ENCODE assay signal across 17 cellular contexts in genomic region chr17:19366637-19366972, GRCh38. TPM values are rescaled to one million over a fixed set of nuclear protein-coding genes. Genes with fewer than 3 reads are reported as not detected.
A peak's percentile ranks its signal among the peaks of the same experiment; 100 is the strongest.
DNase-seq lines count a peak whose midpoint lies in the region; ATAC-seq, FAIRE-seq and TF ChIP-seq lines count a peak whose summit lies in the region.
"Had no signal": no experiment of that assay in that cellular context is flagged by ENCODE, and none has a peak within 500 bp of the region (broad histone marks: within the 10 kb centered on the region; RNA-seq: fewer than 3 reads in every experiment).

No MANE protein-coding gene starts in this region.

- H3K27me3 ChIP-seq in CD4-positive, alpha-beta memory T cell (ENCODE audit: insufficient read depth, low read length) = no peaks in the 10 kb centered on the region
- H3K27me3 ChIP-seq: BE2C had no signal

- peak; percentile 40 for FAIRE-seq in HTR-8/SVneo (lab: Jason Lieb, UNC)
- FAIRE-seq: A549, K562 had no signal

- H3K4me1 Mint-ChIP-seq in CD4-positive, alpha-beta memory T cell = peaks cover 23 to 50% (median 35%) of the 10 kb centered on the region in 4 donors
- H3K4me1 Mint-ChIP-seq in effector memory CD8-positive, alpha-beta T cell (ENCODE audit: low read depth in 2 of 2) = peaks cover 38 to 39% of the 10 kb centered on the region in 2 donors
- peaks cover 36% of the 10 kb centered on the region for H3K4me1 Mint-ChIP-seq in nephron

- H3K4me3 ChIP-seq in CD4-positive, alpha-beta memory T cell (ENCODE audit: low read length in 2 of 2) = no peak overlapping the region
- H3K4me3 ChIP-seq: A549, GM23248, K562 had no signal

- no peaks in the 10 kb centered on the region for H3K27me3 Mint-ChIP-seq in CD4-positive, alpha-beta memory T cell
- no peaks in the 10 kb centered on the region for H3K27me3 Mint-ChIP-seq in effector memory CD8-positive, alpha-beta T cell
- no peaks in the 10 kb centered on the region for H3K27me3 Mint-ChIP-seq in nephron (ENCODE audit: low read depth)

- H3K4me1 ChIP-seq in CD4-positive, alpha-beta memory T cell (ENCODE audit: insufficient read depth, low read length) = peaks cover 37% of the 10 kb centered on the region
- H3K4me1 ChIP-seq: BE2C had no signal

- no peak for ATAC-seq in effector memory CD8-positive, alpha-beta T cell (replicated peaks)
- ATAC-seq in HG03045 (IDR thresholded peaks at IDR 0.05; ENCODE audit: unreplicated experiment) (no peak), HG02642 (IDR thresholded peaks at IDR 0.05; ENCODE audit: poor library complexity, unreplicated experiment) (no peak)
- ATAC-seq: A549, K562 had no signal

- H3K36me3 ChIP-seq in CD4-positive, alpha-beta memory T cell (ENCODE audit: insufficient read depth, low read length) = no peaks in the 10 kb centered on the region
- H3K36me3 ChIP-seq: BE2C had no signal

- H3K36me3 Mint-ChIP-seq in CD4-positive, alpha-beta memory T cell = no peaks in the 10 kb centered on the region
- peaks cover 16% of the 10 kb centered on the region for H3K36me3 Mint-ChIP-seq in effector memory CD8-positive, alpha-beta T cell (ENCODE audit: insufficient read depth)
- H3K36me3 Mint-ChIP-seq in nephron (ENCODE audit: low read depth) = no peaks in the 10 kb centered on the region

- no peak overlapping the region for H3K4me3 Mint-ChIP-seq in CD4-positive, alpha-beta memory T cell
- no peak overlapping the region for H3K4me3 Mint-ChIP-seq in effector memory CD8-positive, alpha-beta T cell
- H3K4me3 Mint-ChIP-seq in nephron = no peak overlapping the region

- intact Hi-C loops in CD4-positive, alpha-beta memory T cell (cut with micrococcal nuclease) = no loop called here

- no peak overlapping the region for H3K27ac ChIP-seq in CD4-positive, alpha-beta memory T cell (ENCODE audit: low read depth, low read length)
- H3K27ac ChIP-seq: A549, C4-2B, GM23248 had no signal

- no peaks in the 10 kb centered on the region for H3K9me3 ChIP-seq in CD4-positive, alpha-beta memory T cell (ENCODE audit: control insufficient read depth in 1 of 2, low read length in 2 of 2)
- H3K9me3 ChIP-seq: A549, BE2C had no signal

- peaks cover 0 to 2% (median 0%) of the 10 kb centered on the region in 8 donors for H3K9me3 Mint-ChIP-seq in CD4-positive, alpha-beta memory T cell
- peaks cover 0 to 2% of the 10 kb centered on the region in 2 donors for H3K9me3 Mint-ChIP-seq in effector memory CD8-positive, alpha-beta T cell
- H3K9me3 Mint-ChIP-seq in nephron = no peaks in the 10 kb centered on the region

- peak overlapping the region in 6 of 7 donors; percentile 24 to 86 (median 74) for H3K27ac Mint-ChIP-seq in CD4-positive, alpha-beta memory T cell
- peak overlapping the region; percentile 12 to 44 for H3K27ac Mint-ChIP-seq in effector memory CD8-positive, alpha-beta T cell
- peak overlapping the region in 2 of 3 experiments; percentile 33 to 70 for H3K27ac Mint-ChIP-seq in nephron

- TF ChIP-seq CTCF in nephron (IDR thresholded peaks at IDR 0.05; ENCODE audit: unreplicated experiment in 3 of 3) = no peak

- POLR2A ChIA-PET in CD4-positive, alpha-beta memory T cell (lab: Charles Lee; ENCODE audit: partially characterized antibody) = interaction anchor here (2.3 kb wide), 1 partner anchor 12 kb away, joined by 20 read pairs; the partner anchor contains the start of gene MAPK7

- no peak for DNase-seq in CD4-positive, alpha-beta memory T cell
- no peak for DNase-seq in HTR-8/SVneo (ENCODE audit: insufficient read length, low spot score)
- no peak for DNase-seq in effector memory CD8-positive, alpha-beta T cell
- DNase-seq in COLO829 (ENCODE audit: low spot score) = no peak
- DNase-seq in NCI-H146 treated with DMSO at 0.1 percent for 48 hours (lab: John Stamatoyannopoulos, UW; ENCODE audit: unreplicated experiment) = no peak
- DNase-seq: BE2C, Calu3, DMS 273 treated with DMSO at 0.1 percent for 48 hours, GM23248, H7 had no signal

- CTCF ChIA-PET in CD4-positive, alpha-beta memory T cell (lab: Charles Lee; ENCODE audit: partially characterized antibody) = interaction anchor here (1.9 to 5.6 kb wide), 4 partner anchors 11 to 396 kb away, joined by 9 to 133 read pairs (median 63); partner anchors contain the start of gene MAPK7

RNA-seq across cellular contexts. Expression of gene B9D1, which starts 4.1 kb away (rescaled TPM):
- 1 to 10 TPM; 2.5 to 2.8 TPM for total RNA-seq in CD4-positive, alpha-beta memory T cell
- polyA plus RNA-seq in CD4-positive, alpha-beta memory T cell = under 1 TPM in 1 of 2 donors, not detected in 1; 0.29 TPM

RNA-seq across cellular contexts. Expression of gene MAPK7, which starts 11.7 kb away (rescaled TPM):
- total RNA-seq in CD4-positive, alpha-beta memory T cell = 10 to 100 TPM; 19.4 to 26.2 TPM
- polyA plus RNA-seq in CD4-positive, alpha-beta memory T cell = 10 to 100 TPM in 1 of 2 donors, 1 to 10 TPM in 1; 2.1 to 12.4 TPM

RNA-seq across cellular contexts. Expression of gene MFAP4, which starts 20.4 kb away (rescaled TPM):
- total RNA-seq in CD4-positive, alpha-beta memory T cell = not detected
- not detected for polyA plus RNA-seq in CD4-positive, alpha-beta memory T cell
- total RNA-seq: Calu3, HT1080 had no signal

RNA-seq across cellular contexts. Expression of gene RNF112, which starts 44.4 kb away (rescaled TPM):
- 1 to 10 TPM in 1 of 2 experiments, under 1 TPM in 1; 0.87 to 1.6 TPM for total RNA-seq in CD4-positive, alpha-beta memory T cell
- under 1 TPM in 1 of 2 donors, not detected in 1; 0.06 TPM for polyA plus RNA-seq in CD4-positive, alpha-beta memory T cell
- total RNA-seq: HT1080 had no signal
- polyA plus RNA-seq: K562 had no signal
